In genomic region chr15:34223904-34224596, GRCh38 we compare ENCODE assay signal across 8 cellular contexts. TPM values are rescaled to one million over a fixed set of nuclear protein-coding genes. Genes with fewer than 3 reads are reported as not detected.
A peak's percentile ranks its signal among the peaks of the same experiment; 100 is the strongest.
DNase-seq lines count a peak whose midpoint lies in the region; ATAC-seq, FAIRE-seq and TF ChIP-seq lines count a peak whose summit lies in the region.

No MANE protein-coding gene starts in this region.

- peak overlapping the region; percentile 79 for H3K4me3 ChIP-seq in Karpas-422 (ENCODE audit: low read length)
- peak overlapping the region; percentile 86 for H3K4me3 ChIP-seq in K562
- H3K4me3 ChIP-seq in stomach smooth muscle (ENCODE audit: low read length in 2 of 2), result peak overlapping the region; percentile 100

- H2AFZ ChIP-seq in Karpas-422 (ENCODE audit: low read length) (peak overlapping the region; percentile 97), K562 (ENCODE audit: low read depth, low read length) (peak overlapping the region; percentile 89)

- H4K20me1 ChIP-seq in Karpas-422 (ENCODE audit: insufficient read depth, low read depth, low read length) (no peaks in the 10 kb centered on the region), K562 (replicated peaks; ENCODE audit: control insufficient read depth, insufficient read depth, low read length) (no peaks in the 10 kb centered on the region)

- in situ Hi-C loops in K562 (cut with MboI), result no loop called here

- H3K27me3 ChIP-seq in Karpas-422 (ENCODE audit: low read length) (no peaks in the 10 kb centered on the region), K562 (ENCODE audit: control insufficient read depth in 2 of 2, insufficient read depth in 2 of 2, low read length in 2 of 2) (no peaks in the 10 kb centered on the region), stomach smooth muscle (ENCODE audit: control insufficient read depth in 1 of 2, insufficient read depth in 2 of 2, low read length in 2 of 2) (no peaks in the 10 kb centered on the region)

- TF ChIP-seq CTCF in K562 (IDR thresholded peaks at IDR 0.05 in 2 of 3, conservative IDR thresholded peaks at IDR 0.05 in 1 of 3; ENCODE audit: insufficient read depth in 2 of 3, low read depth in 1 of 3, low read length in 3 of 3), result peak in 1 of 3 experiments; percentile 15; a peak in 2 of 6 replicates

- peak; percentile 56 for FAIRE-seq in K562 (lab: Jason Lieb, UNC)

- POLR2A ChIA-PET in K562 (lab: Yijun Ruan, JAX), result interaction anchor here (0.6 to 1.1 kb wide), 7 partner anchors 10 to 122 kb away, joined by 3 to 4 read pairs (median 3); partner anchors contain the start of genes EMC7 and PGBD4

- WGBS in K562 (ENCODE audit: insufficient coverage, low coverage, missing lambda C conversion rate), result 1% methylated on average over 24 of the region's 24 CpGs

- no peak; the same call in none of the 2 replicates for TF ChIP-seq POLR2A in K562 (conservative IDR thresholded peaks at IDR 0.05)

- TF ChIP-seq RAD21 in K562 (CRISPR knock-in tag; conservative IDR thresholded peaks at IDR 0.05 in 1 of 2, IDR thresholded peaks at IDR 0.05 in 1 of 2), result 0 out of 4 replicates have a peak, but pooled peaks of 1 of the 2 experiments have one; percentile 1

- CTCF ChIA-PET in K562 (lab: Yijun Ruan, JAX; ENCODE audit: low intra/inter-chr PET ratio), result interaction anchor here (1.0 kb wide), 1 partner anchor 10 kb away, joined by 4 read pairs; no protein-coding TSS in a partner anchor

- H3K79me2 ChIP-seq in Karpas-422 (ENCODE audit: low read length) (peaks cover 31% of the 10 kb centered on the region), K562 (ENCODE audit: control insufficient read depth, insufficient read depth, low read length) (peaks cover 28% of the 10 kb centered on the region)

- DNase-seq in Karpas-422 (peak; percentile 63), K562 (ENCODE audit: extremely low read depth in 1 of 4, low spot score in 3 of 4) (peak; percentile 25 to 47 (median 25)), kidney tubule cell (ENCODE audit: low spot score) (peak; percentile 26)
- no peak for DNase-seq in effector CD4-positive, alpha-beta T cell
- DNase-seq in activated CD4-positive, alpha-beta T cell treated with anti-CD3 and anti-CD28 coated beads, Interleukin-2, amount 50 U/mL, for 4 hours, result no peak

- no peak for TF ChIP-seq EP300 in K562 (IDR thresholded peaks at IDR 0.05; ENCODE audit: low read length)

- peak; percentile 69 for ATAC-seq in K562
- ATAC-seq in GM21737 (IDR thresholded peaks at IDR 0.05; ENCODE audit: unreplicated experiment), result no peak

- H3K9me3 ChIP-seq in ES-I3 (ENCODE audit: control insufficient read depth, insufficient read depth, low read length), result no peaks in the 10 kb centered on the region
- no peaks in the 10 kb centered on the region for H3K9me3 ChIP-seq in Karpas-422 (ENCODE audit: low read length)
- H3K9me3 ChIP-seq in K562 (replicated peaks; ENCODE audit: control insufficient read depth, insufficient read depth, low read depth, low read length), result no peaks in the 10 kb centered on the region
- no peaks in the 10 kb centered on the region for H3K9me3 ChIP-seq in stomach smooth muscle (ENCODE audit: control insufficient read depth in 2 of 2, low read length in 2 of 2)

- no peaks in the 10 kb centered on the region for H3K9me1 ChIP-seq in K562 (ENCODE audit: control insufficient read depth, insufficient read depth, low read length)

- H3K36me3 ChIP-seq in ES-I3 (ENCODE audit: insufficient read depth, low read length), result 0 out of 2 replicates have a peak, but pooled peaks cover 5% of the 10 kb centered on the region
- H3K36me3 ChIP-seq in Karpas-422 (ENCODE audit: insufficient read depth, low read length), result peaks cover 8% of the 10 kb centered on the region; the same call in 1 of the 2 replicates
- peaks cover 20% of the 10 kb centered on the region; the same call in 2 of the 3 replicates for H3K36me3 ChIP-seq in K562 (ENCODE audit: control insufficient read depth, insufficient read depth, low read length)
- H3K36me3 ChIP-seq in stomach smooth muscle (ENCODE audit: control insufficient read depth in 2 of 2, insufficient read depth in 2 of 2, low read length in 2 of 2), result peaks cover 7 to 12% of the 10 kb centered on the region in 2 donors

- H3K4me2 ChIP-seq in Karpas-422 (ENCODE audit: low read depth, low read length, poor library complexity, severe bottlenecking) (peak overlapping the region; percentile 74), K562 (ENCODE audit: insufficient read depth, low read length) (peak overlapping the region; percentile 93)

- H3K27ac ChIP-seq in Karpas-422 (ENCODE audit: low read length) (peak overlapping the region; percentile 23; the same call in 1 of the 2 replicates), K562 (ENCODE audit: extremely low read depth, low read depth, low read length) (peak overlapping the region; percentile 97), stomach smooth muscle (ENCODE audit: low read length) (peak overlapping the region; percentile 93)

- H3K9ac ChIP-seq in ES-I3 (ENCODE audit: low read depth, low read length) (peak overlapping the region; percentile 65), Karpas-422 (ENCODE audit: low read length) (peak overlapping the region; percentile 84), K562 (ENCODE audit: insufficient read depth in 1 of 2, low read depth in 2 of 2, low read length in 2 of 2) (peak overlapping the region; percentile 98 to 99), stomach smooth muscle (ENCODE audit: low read length in 2 of 2) (peak overlapping the region; percentile 99 to 100)

- no peaks in the 10 kb centered on the region for H3K9me2 ChIP-seq in Karpas-422 (replicated peaks; ENCODE audit: insufficient read depth, low read length)

- intact Hi-C loops in K562 (cut with micrococcal nuclease), result loop anchor here (10.0 kb wide), 1 partner anchor 211 kb away; the partner anchor contains the start of gene GOLGA8A

- BruUV-seq in K562 (replicated peaks; lab: Mats Ljungman, UMichigan), result TSS peak; percentile 85

- H3K4me1 ChIP-seq in ES-I3 (ENCODE audit: insufficient read depth, low read length), result no peaks in the 10 kb centered on the region
- H3K4me1 ChIP-seq in Karpas-422 (ENCODE audit: low read length), result peaks cover 18% of the 10 kb centered on the region
- H3K4me1 ChIP-seq in K562 (replicated peaks in 1 of 2; ENCODE audit: control insufficient read depth in 2 of 2, insufficient read depth in 2 of 2, low read length in 2 of 2), result peaks cover 0 to 8% of the 10 kb centered on the region in 2 experiments; a peak in 2 of 5 replicates
- H3K4me1 ChIP-seq in stomach smooth muscle (ENCODE audit: control insufficient read depth, insufficient read depth, low read length), result peaks cover 7% of the 10 kb centered on the region

TF ChIP-seq in K562, 482 proteins besides CTCF, POLR2A, EP300 and RAD21 (continues in another document):
- TF ChIP-seq TAF1 (IDR thresholded peaks at IDR 0.05; ENCODE audit: control insufficient read depth, extremely low read depth, insufficient read depth, low read length, severe bottlenecking), result peak; percentile 42
- peak; percentile 36 for TF ChIP-seq CHD1 (IDR thresholded peaks at IDR 0.05; ENCODE audit: low read length)
- TF ChIP-seq RAD51 (IDR thresholded peaks at IDR 0.05; ENCODE audit: borderline replicate concordance, low read depth), result no peak
- TF ChIP-seq HLTF (IDR thresholded peaks at IDR 0.05), result 0 out of 2 replicates have a peak, but pooled peaks have one; percentile 16
- no peak for TF ChIP-seq SLC30A9 (CRISPR knock-in tag; IDR thresholded peaks at IDR 0.05)
- no peak for TF ChIP-seq SMAD1 (IDR thresholded peaks at IDR 0.05; ENCODE audit: low read depth, low read length, partially characterized antibody)

RNA-seq across cellular contexts. Expression of gene EMC4, which starts 0.8 kb away (rescaled TPM):
- total RNA-seq in Karpas-422 (2014; rRNA removed; shearing (Covaris generic); ENCODE audit: low replicate concordance), result 94.0 and 217 TPM in 2 replicates
- 77.1 and 79.2 TPM in 2 replicates for total RNA-seq in K562 (2011; cell fraction: chromatin; rRNA removed; ENCODE audit: low replicate concordance)
- total RNA-seq in K562 (2011; cell fraction: nucleolus; rRNA removed), result 66.3 and 76.7 TPM in 2 replicates
- 87.5 and 102 TPM in 2 replicates for total RNA-seq in K562 (2011; cell fraction: nucleoplasm; rRNA removed)
- total RNA-seq in K562 (2014; rRNA removed), result 143 and 189 TPM in 2 replicates
- total RNA-seq in K562 (2014; rRNA removed; fragmentation: Illumina TruSeq; extraction: Trizol), result 104 and 107 TPM in 2 replicates
- total RNA-seq in K562 (2015; rRNA removed; fragmentation: Illumina TruSeq; extraction: Trizol), result 99.8 and 111 TPM in 2 replicates
- 98.2 and 102 TPM in 2 replicates for total RNA-seq in K562 (2021)
- polyA plus RNA-seq in K562 (2011; rRNA removed), result 83.3 and 88.4 TPM in 2 replicates
- polyA plus RNA-seq in K562 (2011; cell fraction: cytosol; rRNA removed), result 84.2 and 89.3 TPM in 2 replicates
- polyA plus RNA-seq in K562 (2011; cell fraction: nucleus; rRNA removed), result 47.4 and 54.4 TPM in 2 replicates
- 107 TPM in 2 replicates for polyA plus RNA-seq in K562 (2012)
- polyA plus RNA-seq in K562 (2014; fragmentation: Illumina TruSeq; extraction: Trizol), result 130 and 139 TPM in 2 replicates
- polyA plus RNA-seq in K562 (2014; fragmentation: Nextera tagmentation; extraction: Ambion mirVana), result 10 to 100 TPM; 46.0 to 59.3 TPM
- 137 and 181 TPM in 2 replicates for polyA plus RNA-seq in K562 (2014; rRNA removed)
- 33.1 and 38.7 TPM in 2 replicates for polyA minus RNA-seq in K562 (2011; rRNA and poly(A)+ RNA removed)
- polyA minus RNA-seq in K562 (2011; cell fraction: cytosol; rRNA and poly(A)+ RNA removed), result 30.3 and 40.8 TPM in 2 replicates
- 16.7 and 23.2 TPM in 2 replicates for polyA minus RNA-seq in K562 (2011; cell fraction: nucleus; rRNA and poly(A)+ RNA removed)

RNA-seq across cellular contexts. Expression of gene KATNBL1, which starts 14.2 kb away (rescaled TPM):
- total RNA-seq in Karpas-422 (2014; rRNA removed; shearing (Covaris generic); ENCODE audit: low replicate concordance), result 29.0 and 61.3 TPM in 2 replicates
- total RNA-seq in K562 (2011; cell fraction: chromatin; rRNA removed; ENCODE audit: low replicate concordance), result 69.2 and 180 TPM in 2 replicates
- total RNA-seq in K562 (2011; cell fraction: nucleolus; rRNA removed), result 46.4 and 51.1 TPM in 2 replicates
- 106 and 153 TPM in 2 replicates for total RNA-seq in K562 (2011; cell fraction: nucleoplasm; rRNA removed)
- total RNA-seq in K562 (2014; rRNA removed) (21.2 and 21.3 TPM in 2 replicates), K562 (2014; rRNA removed; fragmentation: Illumina TruSeq; extraction: Trizol) (40.0 and 51.1 TPM in 2 replicates), K562 (2015; rRNA removed; fragmentation: Illumina TruSeq; extraction: Trizol) (34.3 and 40.2 TPM in 2 replicates), K562 (2021) (27.8 and 30.0 TPM in 2 replicates)
- polyA plus RNA-seq in K562 (2011; rRNA removed) (43.5 and 46.0 TPM in 2 replicates), K562 (2014; fragmentation: Illumina TruSeq; extraction: Trizol) (18.2 and 22.3 TPM in 2 replicates), K562 (2014; fragmentation: Nextera tagmentation; extraction: Ambion mirVana) (10 to 100 TPM in 1 of 2 experiments, 1 to 10 TPM in 1; 6.6 to 10.6 TPM), K562 (2014; rRNA removed) (24.0 and 27.7 TPM in 2 replicates)
- 2.4 and 9.7 TPM in 2 replicates for polyA plus RNA-seq in K562 (2011; cell fraction: cytosol; rRNA removed)
- polyA plus RNA-seq in K562 (2011; cell fraction: nucleus; rRNA removed), result 29.0 and 47.9 TPM in 2 replicates
- 12.5 and 26.7 TPM in 2 replicates for polyA plus RNA-seq in K562 (2012)
- polyA minus RNA-seq in K562 (2011; rRNA and poly(A)+ RNA removed), result 30.7 and 37.2 TPM in 2 replicates
- 12.6 and 13.0 TPM in 2 replicates for polyA minus RNA-seq in K562 (2011; cell fraction: cytosol; rRNA and poly(A)+ RNA removed)
- polyA minus RNA-seq in K562 (2011; cell fraction: nucleus; rRNA and poly(A)+ RNA removed), result 33.9 and 60.8 TPM in 2 replicates

Comparison
In these comparisons a context has a peak if more than half of its experiments do, and no peak if none do; other contexts are left out.
1. DNase-seq: peak in Karpas-422 (single experiment), K562 (4 of 4) and kidney tubule cell (single experiment); none in effector CD4-positive, alpha-beta T cell (single experiment) and activated CD4-positive, alpha-beta T cell treated with anti-CD3 and anti-CD28 coated beads, Interleukin-2, amount 50 U/mL, for 4 hours (0 of 2).
2. H3K27ac ChIP-seq: peak in every context shown above with its lines; median percentile 97 in K562; 93 in stomach smooth muscle; 23 in Karpas-422.
3. Peak in every context shown above with its lines, with median percentiles within 50 percentile points of each other: H3K9ac ChIP-seq and H3K4me3 ChIP-seq.